ENCODE assay signal across 11 cellular contexts in the genomic region with DNA sequence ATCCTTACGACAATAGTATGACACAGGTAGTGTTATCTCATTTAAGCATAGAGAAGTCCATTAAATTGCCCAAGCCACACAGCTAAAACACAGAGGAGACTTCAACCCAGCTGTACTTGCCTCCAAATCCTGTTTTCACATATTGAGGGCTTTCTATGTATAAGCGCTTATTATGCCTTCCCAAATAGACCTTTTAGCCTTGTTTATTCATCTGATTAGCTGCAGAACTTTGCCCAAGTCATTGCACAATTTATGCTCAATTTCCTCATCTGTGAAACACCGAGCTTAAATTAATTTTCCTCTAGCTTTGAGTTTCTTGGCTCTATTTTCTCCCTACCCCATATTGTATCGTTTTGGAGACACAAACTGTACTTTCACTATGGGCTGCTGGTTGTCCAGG. TPM values are rescaled to one million over a fixed set of nuclear protein-coding genes. Genes with fewer than 3 reads are reported as not detected.
"Had no signal": no experiment of that assay in that cellular context is flagged by ENCODE, and none has a peak within 500 bp of the region (broad histone marks: within the 10 kb centered on the region; RNA-seq: fewer than 3 reads in every experiment).

No MANE protein-coding gene starts in this region.

- H3K4me3 ChIP-seq: GM23248, GM23338, HAP-1 had no signal

- H3K9ac ChIP-seq: GM23248 had no signal

- H3K27ac ChIP-seq: GM23248 had no signal

- H3K36me3 ChIP-seq: HAP-1 had no signal

- H2AFZ ChIP-seq: GM23248, GM23338 had no signal

- H3K9me3 ChIP-seq: HAP-1 had no signal

- H3K4me1 ChIP-seq: HAP-1 had no signal

- FAIRE-seq: H1, H54 had no signal

- H3K4me2 ChIP-seq: GM23338 had no signal

- DNase-seq: GOT3, HCEC 1CT, HFFc6 had no signal

RNA-seq across cellular contexts. Expression of a gene that starts 15.5 kb away (rescaled TPM):
- total RNA-seq: GM23248, GM23338, H1, H4, H7, H9, HFFc6 had no signal
- polyA plus RNA-seq: GM23248, GM23338, H1 had no signal
